In the genomic region with DNA sequence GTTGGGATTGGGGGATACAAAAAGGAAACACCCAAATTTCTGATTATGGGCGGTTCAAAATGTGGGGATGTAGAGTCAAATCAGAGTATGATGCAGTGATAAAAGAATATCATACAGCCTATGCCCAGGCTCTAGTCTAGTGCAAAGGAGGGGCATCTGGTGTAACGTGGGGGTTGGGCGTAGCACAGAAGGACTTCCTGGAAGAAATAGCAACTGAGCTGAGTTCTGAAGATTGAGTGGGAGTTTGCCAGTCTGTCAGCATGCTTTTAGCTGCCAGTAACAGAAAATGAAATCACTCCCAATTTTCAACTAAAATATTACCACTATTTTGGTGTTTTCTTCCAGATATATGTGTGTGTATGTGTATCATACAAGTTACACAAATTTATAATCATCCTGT, we compare ENCODE assay signal across 1 cellular context.
TF ChIP-seq lines count a peak whose summit lies in the region.

No MANE protein-coding gene starts in this region.

TF ChIP-seq in GM23338, 12 proteins besides CTCF, POLR2A, EP300 and RAD21 (continued from another document):
- TF ChIP-seq NANOG (IDR thresholded peaks at IDR 0.05; ENCODE audit: borderline replicate concordance): no peak
- TF ChIP-seq POLR2AphosphoS5 (IDR thresholded peaks at IDR 0.05; ENCODE audit: low read depth): no peak
- TF ChIP-seq ZNF114 (CRISPR knock-in tag; IDR thresholded peaks at IDR 0.05): no peak
- TF ChIP-seq ZNF331 (CRISPR knock-in tag; IDR thresholded peaks at IDR 0.05; ENCODE audit: low read depth): no peak
- TF ChIP-seq, protein P1, sequence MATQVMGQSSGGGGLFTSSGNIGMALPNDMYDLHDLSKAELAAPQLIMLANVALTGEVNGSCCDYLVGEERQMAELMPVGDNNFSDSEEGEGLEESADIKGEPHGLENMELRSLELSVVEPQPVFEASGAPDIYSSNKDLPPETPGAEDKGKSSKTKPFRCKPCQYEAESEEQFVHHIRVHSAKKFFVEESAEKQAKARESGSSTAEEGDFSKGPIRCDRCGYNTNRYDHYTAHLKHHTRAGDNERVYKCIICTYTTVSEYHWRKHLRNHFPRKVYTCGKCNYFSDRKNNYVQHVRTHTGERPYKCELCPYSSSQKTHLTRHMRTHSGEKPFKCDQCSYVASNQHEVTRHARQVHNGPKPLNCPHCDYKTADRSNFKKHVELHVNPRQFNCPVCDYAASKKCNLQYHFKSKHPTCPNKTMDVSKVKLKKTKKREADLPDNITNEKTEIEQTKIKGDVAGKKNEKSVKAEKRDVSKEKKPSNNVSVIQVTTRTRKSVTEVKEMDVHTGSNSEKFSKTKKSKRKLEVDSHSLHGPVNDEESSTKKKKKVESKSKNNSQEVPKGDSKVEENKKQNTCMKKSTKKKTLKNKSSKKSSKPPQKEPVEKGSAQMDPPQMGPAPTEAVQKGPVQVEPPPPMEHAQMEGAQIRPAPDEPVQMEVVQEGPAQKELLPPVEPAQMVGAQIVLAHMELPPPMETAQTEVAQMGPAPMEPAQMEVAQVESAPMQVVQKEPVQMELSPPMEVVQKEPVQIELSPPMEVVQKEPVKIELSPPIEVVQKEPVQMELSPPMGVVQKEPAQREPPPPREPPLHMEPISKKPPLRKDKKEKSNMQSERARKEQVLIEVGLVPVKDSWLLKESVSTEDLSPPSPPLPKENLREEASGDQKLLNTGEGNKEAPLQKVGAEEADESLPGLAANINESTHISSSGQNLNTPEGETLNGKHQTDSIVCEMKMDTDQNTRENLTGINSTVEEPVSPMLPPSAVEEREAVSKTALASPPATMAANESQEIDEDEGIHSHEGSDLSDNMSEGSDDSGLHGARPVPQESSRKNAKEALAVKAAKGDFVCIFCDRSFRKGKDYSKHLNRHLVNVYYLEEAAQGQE (IDR thresholded peaks at IDR 0.05; ENCODE audit: unreplicated experiment): no peak
- no peak for TF ChIP-seq JUNB (IDR thresholded peaks at IDR 0.05; ENCODE audit: unreplicated experiment)
- TF ChIP-seq, protein P2, sequence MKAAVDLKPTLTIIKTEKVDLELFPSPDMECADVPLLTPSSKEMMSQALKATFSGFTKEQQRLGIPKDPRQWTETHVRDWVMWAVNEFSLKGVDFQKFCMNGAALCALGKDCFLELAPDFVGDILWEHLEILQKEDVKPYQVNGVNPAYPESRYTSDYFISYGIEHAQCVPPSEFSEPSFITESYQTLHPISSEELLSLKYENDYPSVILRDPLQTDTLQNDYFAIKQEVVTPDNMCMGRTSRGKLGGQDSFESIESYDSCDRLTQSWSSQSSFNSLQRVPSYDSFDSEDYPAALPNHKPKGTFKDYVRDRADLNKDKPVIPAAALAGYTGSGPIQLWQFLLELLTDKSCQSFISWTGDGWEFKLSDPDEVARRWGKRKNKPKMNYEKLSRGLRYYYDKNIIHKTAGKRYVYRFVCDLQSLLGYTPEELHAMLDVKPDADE (IDR thresholded peaks at IDR 0.05): no peak
- no peak for TF ChIP-seq EZH2 (IDR thresholded peaks at IDR 0.05; ENCODE audit: low read depth, unreplicated experiment)
